Comparison of ENCODE assay signal across 11 cellular contexts in the genomic region with DNA sequence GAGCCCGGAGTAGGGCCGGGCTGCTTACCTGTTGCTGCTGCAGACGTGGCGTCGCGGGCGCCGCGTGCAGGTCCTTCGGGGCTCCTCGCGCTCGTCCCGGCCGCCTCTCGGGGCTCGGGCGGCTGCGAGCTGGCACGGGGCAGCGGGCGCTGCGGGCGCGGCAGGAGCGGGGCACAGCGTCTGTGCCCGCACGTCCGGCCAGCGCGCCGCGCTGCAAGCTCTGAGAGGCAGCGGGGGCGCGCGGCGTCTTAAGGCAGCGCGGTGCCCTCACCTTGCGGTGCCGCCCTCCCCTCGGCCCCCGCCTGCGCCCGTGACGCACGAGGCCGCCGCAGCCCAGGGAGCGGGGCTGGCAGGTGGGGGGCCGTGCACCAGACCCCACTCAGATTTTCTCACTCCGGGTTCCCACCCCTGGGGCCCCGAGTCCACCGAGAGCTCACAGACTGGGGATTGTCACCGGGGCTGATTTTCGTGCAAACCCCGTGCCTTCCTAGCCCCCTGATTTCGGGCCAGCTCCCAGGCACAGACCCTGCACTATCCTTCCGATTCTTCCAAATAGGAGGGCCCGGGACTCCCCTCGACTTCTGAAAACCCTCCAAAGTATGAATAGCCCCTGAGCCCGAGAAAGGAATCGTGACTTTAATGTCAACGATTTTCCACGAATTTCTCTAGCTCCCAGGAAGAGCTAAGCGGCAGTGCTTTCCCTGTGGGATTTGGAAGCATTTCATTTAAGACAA. TPM values are rescaled to one million over a fixed set of nuclear protein-coding genes. Genes with fewer than 3 reads are reported as not detected.
DNase-seq lines count a peak whose midpoint lies in the region; ATAC-seq, FAIRE-seq and TF ChIP-seq lines count a peak whose summit lies in the region.
"Had no signal": no experiment of that assay in that cellular context is flagged by ENCODE, and none has a peak within 500 bp of the region (broad histone marks: within the 10 kb centered on the region; RNA-seq: fewer than 3 reads in every experiment).

Gene GPR101, minus strand, starts transcription at position 222 of the 734 bp plus-strand sequence. CDS start 2,321 bp downstream, outside the sequence.

- no peak within 1 kb of the TSS for H3K14ac ChIP-seq in H1 (ENCODE audit: insufficient read length)

- TF ChIP-seq POLR2A in H1 (IDR thresholded peaks at IDR 0.05; ENCODE audit: control extremely low read depth in 1 of 2, low read depth in 2 of 2, low read length in 2 of 2), result no peak
- no peak for TF ChIP-seq POLR2A in testis (IDR thresholded peaks at IDR 0.05)

- H3K4me1 ChIP-seq in H1 (replicated peaks in 1 of 4; ENCODE audit: control insufficient read depth in 3 of 4, insufficient read depth in 4 of 4, low read length in 3 of 4), result peaks cover 1 to 10% (median 5%) of the 10 kb centered on the region in 4 experiments; a peak in 5 of 7 replicates
- H3K4me1 ChIP-seq in testis, result no peaks in the 10 kb centered on the region
- H3K4me1 ChIP-seq: BLaER1 treated with 17β-estradiol and CSF1 and Interleukin-3, amounts not matched to agents 10 nM and 100 nM; thyroid gland had no signal

- H3K4me2 ChIP-seq in H1 (ENCODE audit: insufficient read depth in 1 of 2, low read depth in 2 of 2, low read length in 2 of 2), result peak within 1 kb of the TSS; percentile 61 to 93
- H3K4me2 ChIP-seq: BLaER1 treated with 17β-estradiol and CSF1 and Interleukin-3, amounts not matched to agents 10 nM and 100 nM had no signal

- CTCF ChIA-PET in activated CD4-positive, alpha-beta T cell treated with anti-CD3 and anti-CD28 coated beads, Interleukin-2, amount 10 ng/mL, durations not matched to agents 7 days and 5 days (lab: Charles Lee), result interaction anchor here (3.2 kb wide), 1 partner anchor 18 kb away, joined by 17 read pairs; no protein-coding TSS in a partner anchor
- CTCF ChIA-PET in H1 (lab: Charles Lee; ENCODE audit: partially characterized antibody), result interaction anchor here (1.3 to 1.7 kb wide), 3 partner anchors 19 to 80 kb away, joined by 3 to 9 read pairs (median 5); no protein-coding TSS in a partner anchor

- no peak for TF ChIP-seq RAD21 in H1 (IDR thresholded peaks at IDR 0.05 in 1 of 2, conservative IDR thresholded peaks at IDR 0.05 in 1 of 2; ENCODE audit: low read depth in 2 of 2, low read length in 2 of 2)

- H2BK120ac ChIP-seq in H1 (replicated peaks; ENCODE audit: low read depth, low read length), result no peak within 1 kb of the TSS

- no peaks in the 10 kb centered on the region for H3K79me2 ChIP-seq in H1 (ENCODE audit: control insufficient read depth in 1 of 2, insufficient read depth in 2 of 2, low read length in 2 of 2)

- no peak for FAIRE-seq in H1 (lab: Jason Lieb, UNC)

- ATAC-seq in omental fat pad (ENCODE audit: low FRiP score), result peak; percentile 30

- H3K27me3 Mint-ChIP-seq in activated CD4-positive, alpha-beta T cell treated with anti-CD3 and anti-CD28 coated beads, Interleukin-2, amount 10 ng/mL, durations not matched to agents 7 days and 5 days, result peaks cover 66% of the 10 kb centered on the region
- peaks cover 22% of the 10 kb centered on the region for H3K27me3 Mint-ChIP-seq in IgD-negative memory B cell

- peaks cover 0 to 2% (median 0%) of the 10 kb centered on the region in 4 experiments; a peak in 1 of 8 replicates for H3K36me3 ChIP-seq in H1 (ENCODE audit: control insufficient read depth in 2 of 4, insufficient read depth in 4 of 4, low read length in 3 of 4)
- H3K36me3 ChIP-seq in testis (ENCODE audit: low read depth, missing control alignments), result no peaks in the 10 kb centered on the region
- H3K36me3 ChIP-seq: BLaER1 treated with 17β-estradiol and CSF1 and Interleukin-3, amounts not matched to agents 10 nM and 100 nM; ovary; thyroid gland had no signal

- no peak within 1 kb of the TSS for H2BK5ac ChIP-seq in H1 (ENCODE audit: low read depth, low read length)

- H4K91ac ChIP-seq in H1 (replicated peaks; ENCODE audit: insufficient read length, low read length), result no peak within 1 kb of the TSS

- no peak within 1 kb of the TSS for H2BK12ac ChIP-seq in H1 (ENCODE audit: low read depth, low read length)

- H3K79me1 ChIP-seq in H1 (ENCODE audit: low read depth, low read length), result no peaks in the 10 kb centered on the region

- no peaks in the 10 kb centered on the region for H3K9me3 Mint-ChIP-seq in activated CD4-positive, alpha-beta T cell treated with anti-CD3 and anti-CD28 coated beads, Interleukin-2, amount 10 ng/mL, durations not matched to agents 7 days and 5 days
- no peaks in the 10 kb centered on the region for H3K9me3 Mint-ChIP-seq in IgD-negative memory B cell

- peaks cover 8% of the 10 kb centered on the region for H3K4me1 Mint-ChIP-seq in activated CD4-positive, alpha-beta T cell treated with anti-CD3 and anti-CD28 coated beads, Interleukin-2, amount 10 ng/mL, durations not matched to agents 7 days and 5 days
- H3K4me1 Mint-ChIP-seq in IgD-negative memory B cell, result peaks cover 2 to 7% (median 4%) of the 10 kb centered on the region in 3 donors

- POLR2A ChIA-PET in activated CD4-positive, alpha-beta T cell treated with anti-CD3 and anti-CD28 coated beads, Interleukin-2, amount 10 ng/mL, durations not matched to agents 7 days and 5 days (lab: Charles Lee), result no interaction called here
- POLR2A ChIA-PET in H1 (lab: Charles Lee; ENCODE audit: partially characterized antibody), result no interaction called here

- H4K5ac ChIP-seq in H1 (ENCODE audit: insufficient read length, low read depth, low read length), result no peak within 1 kb of the TSS

- H3K4me3 ChIP-seq in H1 (ENCODE audit: extremely low read depth in 1 of 4, insufficient read depth in 2 of 4, low read depth in 3 of 4, low read length in 4 of 4) (peak within 1 kb of the TSS in 2 of 4 experiments; percentile 8 to 53; a peak in 5 of 8 replicates), testis (no peak within 1 kb of the TSS)
- H3K4me3 ChIP-seq: BLaER1 treated with 17β-estradiol and CSF1 and Interleukin-3, amounts not matched to agents 10 nM and 100 nM; ovary; thyroid gland had no signal

- peaks cover 8% of the 10 kb centered on the region; the same call in 1 of the 2 replicates for H3K23me2 ChIP-seq in H1 (ENCODE audit: low read depth, low read length)

- H3K18ac ChIP-seq in H1 (ENCODE audit: extremely low read depth, low read length), result no peak within 1 kb of the TSS

- H3K4me3 Mint-ChIP-seq in activated CD4-positive, alpha-beta T cell treated with anti-CD3 and anti-CD28 coated beads, Interleukin-2, amount 10 ng/mL, durations not matched to agents 7 days and 5 days, result peak within 1 kb of the TSS; percentile 19
- H3K4me3 Mint-ChIP-seq in IgD-negative memory B cell, result peak within 1 kb of the TSS in 3 of 4 donors; percentile 16 to 74 (median 54)

- no peak for DNase-seq in activated CD4-positive, alpha-beta T cell treated with anti-CD3 and anti-CD28 coated beads, Interleukin-2, amount 10 ng/mL, durations not matched to agents 7 days and 5 days
- DNase-seq in activated CD4-positive, alpha-beta T cell treated with anti-CD3 and anti-CD28 coated beads for 1 hour, result no peak
- DNase-seq in H1 (ENCODE audit: low read depth in 1 of 2, low spot score in 2 of 2) (no peak), omental fat pad (ENCODE audit: low spot score) (no peak), NCI-H187 (lab: John Stamatoyannopoulos, UW) (no peak), testis (no peak)
- no peak for DNase-seq in activated CD4-positive, alpha-beta T cell treated with anti-CD3 and anti-CD28 coated beads for 48 hours
- DNase-seq: ovary, thyroid gland had no signal

- H3K27ac ChIP-seq in H1 (ENCODE audit: low read depth, low read length) (no peak within 1 kb of the TSS), testis (no peak within 1 kb of the TSS)
- H3K27ac ChIP-seq: BLaER1 treated with 17β-estradiol and CSF1 and Interleukin-3, amounts not matched to agents 10 nM and 100 nM; ovary; thyroid gland had no signal

- intact Hi-C loops in testis (cut with DNase I; ENCODE audit: low total_unique reads), result no loop called here

- no peak within 1 kb of the TSS for H3K9ac ChIP-seq in H1 (replicated peaks in 1 of 4; ENCODE audit: extremely low read depth in 1 of 4, low read depth in 3 of 4, low read length in 3 of 4)
- H3K9ac ChIP-seq: BLaER1 treated with 17β-estradiol and CSF1 and Interleukin-3, amounts not matched to agents 10 nM and 100 nM had no signal

- no peaks in the 10 kb centered on the region for H3K36me3 Mint-ChIP-seq in activated CD4-positive, alpha-beta T cell treated with anti-CD3 and anti-CD28 coated beads, Interleukin-2, amount 10 ng/mL, durations not matched to agents 7 days and 5 days (ENCODE audit: low read depth)
- H3K36me3 Mint-ChIP-seq in IgD-negative memory B cell, result no peaks in the 10 kb centered on the region

- H3K23ac ChIP-seq in H1 (ENCODE audit: insufficient read length), result no peak within 1 kb of the TSS

- no peak for TF ChIP-seq CTCF in H1 (IDR thresholded peaks at IDR 0.05; ENCODE audit: control extremely low read depth in 1 of 3, insufficient read depth in 1 of 3, low read depth in 1 of 3, low read length in 3 of 3)
- TF ChIP-seq CTCF in omental fat pad (IDR thresholded peaks at IDR 0.05), result no peak
- TF ChIP-seq CTCF in testis (IDR thresholded peaks at IDR 0.05), result no peak

- no peak within 1 kb of the TSS for H3K56ac ChIP-seq in H1 (replicated peaks; ENCODE audit: insufficient read length, low read depth, low read length)

- H2BK20ac ChIP-seq in H1 (ENCODE audit: low read length), result no peak within 1 kb of the TSS

- H3K4ac ChIP-seq in H1 (replicated peaks; ENCODE audit: insufficient read length, low read depth, low read length), result no peak within 1 kb of the TSS

- H4K20me1 ChIP-seq in H1 (replicated peaks in 1 of 2; ENCODE audit: control insufficient read depth in 1 of 2, insufficient read depth in 2 of 2, low read length in 2 of 2), result peaks cover 0 to 7% of the 10 kb centered on the region in 2 experiments

- no peak within 1 kb of the TSS for H2AK5ac ChIP-seq in H1 (ENCODE audit: low read depth, low read length)

- no peak within 1 kb of the TSS for H3K27ac Mint-ChIP-seq in activated CD4-positive, alpha-beta T cell treated with anti-CD3 and anti-CD28 coated beads, Interleukin-2, amount 10 ng/mL, durations not matched to agents 7 days and 5 days
- no peak within 1 kb of the TSS for H3K27ac Mint-ChIP-seq in IgD-negative memory B cell

- H4K8ac ChIP-seq in H1 (ENCODE audit: extremely low read depth, insufficient read depth, low read length), result peak within 1 kb of the TSS; percentile 5; the same call in 1 of the 2 replicates

- 20% methylated on average over 12 of the region's 68 CpGs; no CpG with 5 or more reads in 1 of the 2 experiments for WGBS in H1 (ENCODE audit: extremely low coverage in 1 of 2, insufficient coverage in 1 of 2, insufficient read length in 1 of 2, insufficient replicate concordance in 2 of 2, low coverage in 1 of 2, low lambda C conversion rate in 2 of 2, missing lambda C conversion rate in 1 of 2), 2 experiments
- WGBS in testis, 2 donors, result 3 to 4% methylated on average over 11 to 29 of the region's 68 CpGs

- no peak for TF ChIP-seq EP300 in H1 (IDR thresholded peaks at IDR 0.05; ENCODE audit: borderline replicate concordance in 1 of 2, low read depth in 2 of 2, low read length in 2 of 2)

- H2AFZ ChIP-seq in H1 (ENCODE audit: low read length), result no peak within 1 kb of the TSS

- no peak within 1 kb of the TSS for H2BK15ac ChIP-seq in H1 (ENCODE audit: low read length)

- H3K27me3 ChIP-seq in H1 (replicated peaks in 1 of 4; ENCODE audit: control insufficient read depth in 3 of 4, extremely low read depth in 1 of 4, insufficient read depth in 3 of 4, low read length in 3 of 4) (peaks cover 49 to 75% (median 63%) of the 10 kb centered on the region in 4 experiments), testis (no peaks in the 10 kb centered on the region)
- H3K27me3 ChIP-seq: ovary, thyroid gland had no signal

- H3K9me3 ChIP-seq in H1 (ENCODE audit: insufficient read depth in 2 of 2, low read depth in 1 of 2, low read length in 1 of 2) (no peaks in the 10 kb centered on the region), testis (no peaks in the 10 kb centered on the region)
- H3K9me3 ChIP-seq: ovary, thyroid gland had no signal

RNA-seq across cellular contexts. Expression of gene GPR101, which starts in this region (rescaled TPM):
- total RNA-seq in activated CD4-positive, alpha-beta T cell treated with anti-CD3 and anti-CD28 coated beads, Interleukin-2, amount 10 ng/mL, durations not matched to agents 7 days and 5 days, result not detected
- polyA plus RNA-seq in IgD-negative memory B cell, result 0.33 TPM
- total RNA-seq in H1 (2021; fragmentation: NEBNext Ultra II Directional; extraction: Animal tissue kit (Norgen Biotek cat#: 25700)), result not detected in 2 replicates
- not detected in 2 replicates for polyA plus RNA-seq in H1 (2011; rRNA removed)
- not detected for polyA plus RNA-seq in H1 (2011; cell fraction: cytosol; rRNA removed)
- not detected for polyA plus RNA-seq in H1 (2011; cell fraction: nucleus; rRNA removed)
- polyA plus RNA-seq in H1 (2012, experiment 1 of 2), result not detected in 4 replicates
- polyA plus RNA-seq in H1 (2012, experiment 2 of 2), result not detected
- not detected for polyA plus RNA-seq in H1 (2013, experiment 1 of 2)
- 0.02 TPM for polyA plus RNA-seq in H1 (2013, experiment 2 of 2)
- polyA minus RNA-seq in H1 (2011; rRNA and poly(A)+ RNA removed), result not detected in 2 replicates
- polyA minus RNA-seq in H1 (2011; cell fraction: cytosol; rRNA and poly(A)+ RNA removed), result not detected
- polyA minus RNA-seq in H1 (2011; cell fraction: nucleus; rRNA and poly(A)+ RNA removed), result not detected
- total RNA-seq in omental fat pad, result not detected
- total RNA-seq in testis, result not detected
- polyA plus RNA-seq in testis (ENCODE audit: insufficient read depth, low read depth, low replicate concordance), result not detected
- total RNA-seq: ovary, thyroid gland had no signal
- polyA plus RNA-seq: ovary had no signal

Comparison
In these comparisons a context has a peak if more than half of its experiments do, and no peak if none do; other contexts are left out.
1. Peak in ATAC-seq in omental fat pad; RNA of the gene not detected or under 1 TPM.